In the genomic region with DNA sequence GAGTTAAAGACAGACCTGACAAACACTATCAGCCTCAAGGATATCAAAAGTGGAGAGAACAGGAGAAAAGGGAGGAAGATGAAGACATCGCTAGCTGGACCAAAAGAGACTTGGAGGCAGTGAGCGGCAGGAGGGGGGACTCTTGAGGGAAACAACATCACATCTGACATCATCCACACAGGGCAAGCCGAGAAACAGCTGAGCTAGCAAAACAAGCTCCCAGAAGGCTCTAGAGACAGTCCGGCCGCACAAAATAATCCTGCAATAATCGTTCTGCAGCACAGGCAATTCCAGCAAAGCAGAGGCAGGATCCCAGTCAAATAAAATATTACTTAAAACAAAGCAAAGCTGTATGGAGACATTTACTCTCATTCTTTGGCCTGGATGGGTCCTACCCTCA, we compare ENCODE assay signal across 29 cellular contexts.
"Had no signal": no experiment of that assay in that cellular context is flagged by ENCODE, and none has a peak within 500 bp of the region (broad histone marks: within the 10 kb centered on the region; RNA-seq: fewer than 3 reads in every experiment).

No MANE protein-coding gene starts in this region.

- H3K27me3 ChIP-seq: neural progenitor cell, sigmoid colon, tibial nerve, uterus had no signal

- ATAC-seq: left colon; left lung; lower lobe of right lung; natural killer cell; right cardiac atrium; stimulated activated memory B cell treated with anti-CD40 and anti-IgM and Interleukin-4, amounts not matched to agents 10 μg/mL and 1 μg/mL and 100 μg/mL, for 72 hours; stimulated activated naive CD8-positive, alpha-beta T cell treated with anti-CD3 and anti-CD28 coated beads, Interleukin-15, amount 100 ng/mL, for 72 hours had no signal

- H3K27ac ChIP-seq: left lung, lower lobe of right lung, neural progenitor cell, neutrophil, parathyroid adenoma, sigmoid colon, tibial nerve, uterus had no signal

- FAIRE-seq: islet of Langerhans, kidney had no signal

- H3K79me2 ChIP-seq: parathyroid adenoma had no signal

- H3K36me3 ChIP-seq: left lung, lower lobe of right lung, neural progenitor cell, neutrophil, sigmoid colon, tibial nerve, uterus had no signal

- H3K4me1 ChIP-seq: left lung, lower lobe of right lung, neural progenitor cell, parathyroid adenoma, sigmoid colon, tibial nerve, uterus had no signal

- H3K4me2 ChIP-seq: neural progenitor cell, smooth muscle cell had no signal

- H2AFZ ChIP-seq: neural progenitor cell, parathyroid adenoma had no signal

- H3K9ac ChIP-seq: neural progenitor cell, parathyroid adenoma had no signal

- H3K9me3 ChIP-seq: left lung, lower lobe of right lung, neutrophil, sigmoid colon, tibial nerve, uterus had no signal

- DNase-seq: hypothalamus; immature natural killer cell; kidney; left colon; left lung; lower lobe of right lung; mammary epithelial cell; mesenchymal stem cell; naive B cell; natural killer cell; nephron progenitor cell; occipital lobe; right cardiac atrium; sigmoid colon; stimulated activated CD4-positive, alpha-beta T cell treated with anti-CD3 and anti-CD28 coated beads, Interleukin-1b, Interleukin-23, amount 100 ng/mL, for 48 hours; stimulated activated CD4-positive, alpha-beta T cell treated with anti-CD3 and anti-CD28 coated beads, Interleukin-2, amount 100 ng/mL, for 48 hours; stimulated activated CD4-positive, alpha-beta T cell treated with anti-CD3 and anti-CD28 coated beads, Interleukin-4, amount 100 ng/mL, for 4 hours; stimulated activated CD8-positive, alpha-beta memory T cell treated with anti-CD3 and anti-CD28 coated beads, Interleukin-4, amount 100 ng/mL, for 48 hours; stimulated activated naive CD4-positive, alpha-beta T cell treated with Interleukin-2 at 50 U/mL for 16 hours; stimulated activated naive CD8-positive, alpha-beta T cell treated with anti-CD3 and anti-CD28 coated beads, Interleukin-15, amount 100 ng/mL, for 72 hours; substantia nigra; uterus had no signal

- H3K4me3 ChIP-seq: left lung, lower lobe of right lung, neural progenitor cell, sigmoid colon, smooth muscle cell, tibial nerve, uterus had no signal
